Comparison of ENCODE assay signal across 10 cellular contexts in the genomic region with DNA sequence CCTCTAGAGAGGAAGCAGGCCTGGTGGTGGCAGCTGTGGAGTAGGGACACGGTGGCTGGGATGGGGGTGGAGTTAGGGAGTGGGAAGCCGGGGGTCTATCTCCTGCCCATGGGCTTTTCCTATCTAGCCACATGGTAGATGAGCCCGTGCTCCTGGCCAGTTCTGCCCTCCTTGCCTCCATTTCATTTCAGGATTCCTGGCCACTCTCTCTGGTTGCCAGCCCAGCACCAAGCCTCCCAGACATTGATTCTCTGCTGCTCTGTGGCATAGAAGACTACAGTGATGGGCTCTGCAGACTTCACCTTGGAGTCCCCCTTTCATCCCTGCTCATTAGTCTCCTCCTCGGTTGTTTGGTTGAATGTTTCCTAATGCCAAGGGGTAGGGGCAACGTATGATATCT. TPM values are rescaled to one million over a fixed set of nuclear protein-coding genes. Genes with fewer than 3 reads are reported as not detected.
"Had no signal": no experiment of that assay in that cellular context is flagged by ENCODE, and none has a peak within 500 bp of the region (broad histone marks: within the 10 kb centered on the region; RNA-seq: fewer than 3 reads in every experiment).

No MANE protein-coding gene starts in this region.

- H3K4me3 Mint-ChIP-seq: HFFc6 had no signal

- H3K9me3 Mint-ChIP-seq: HFFc6 had no signal

- H3K9ac ChIP-seq: GM23248 had no signal

- H3K27ac ChIP-seq: GM23248 had no signal

- H2AFZ ChIP-seq: GM23248 had no signal

- DNase-seq: GM23248, GOT3, H7, HFFc6, IMR-90 had no signal

- H3K36me3 ChIP-seq: HAP-1 had no signal

- H3K4me3 ChIP-seq: GM23248, HAP-1, K562 had no signal

- ATAC-seq: HCT116, K562 had no signal

- H3K9me3 ChIP-seq: HAP-1 had no signal

- H3K27ac Mint-ChIP-seq: HFFc6 had no signal

RNA-seq across cellular contexts. Expression of a gene that starts 19.4 kb away (rescaled TPM):
- total RNA-seq: GM23248, H4, HFFc6, HT-29, IMR-90, K562 had no signal
- polyA plus RNA-seq: GM23248, IMR-90, K562 had no signal

RNA-seq across cellular contexts. Expression of a gene that starts 48.4 kb away (rescaled TPM):
- total RNA-seq: GM23248, HFFc6, HT-29, IMR-90, K562 had no signal
- polyA plus RNA-seq: IMR-90, K562 had no signal
